In the genomic region with DNA sequence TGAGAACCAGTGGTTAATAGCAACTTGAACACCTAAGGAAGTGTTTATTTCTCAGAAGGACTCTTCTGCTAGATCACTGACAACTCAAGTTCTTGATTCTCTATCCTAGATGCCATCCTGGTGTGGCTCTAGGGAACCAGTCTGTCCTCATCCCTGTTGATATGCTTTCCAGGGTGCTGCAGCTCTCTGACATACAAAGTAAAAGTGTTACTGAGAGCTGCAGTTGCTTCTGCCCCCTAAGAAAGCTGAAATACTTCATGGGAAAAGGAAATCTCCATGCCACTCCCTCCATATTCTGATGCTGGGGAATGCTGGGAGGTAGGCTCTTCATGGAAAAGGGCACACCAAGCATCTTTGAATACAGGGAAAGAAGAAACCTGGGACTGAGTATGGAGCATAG, we compare ENCODE assay signal across 20 cellular contexts.
DNase-seq lines count a peak whose midpoint lies in the region; ATAC-seq and TF ChIP-seq lines count a peak whose summit lies in the region.
"Had no signal": no experiment of that assay in that cellular context is flagged by ENCODE, and none has a peak within 500 bp of the region (broad histone marks: within the 10 kb centered on the region; RNA-seq: fewer than 3 reads in every experiment).

No MANE protein-coding gene starts in this region.

- DNase-seq in DMS53 (lab: John Stamatoyannopoulos, UW) (peak; percentile 54), DMS53 treated with DMSO at 0.1 percent for 48 hours (lab: John Stamatoyannopoulos, UW; ENCODE audit: unreplicated experiment) (no peak), NT2/D1 (ENCODE audit: low read depth, low spot score) (peak; percentile 6), iPS DF 19.7 (ENCODE audit: low read depth, low spot score) (peak; percentile 67), neural progenitor cell (ENCODE audit: low spot score) (peak; percentile 23), HT-29 (ENCODE audit: low spot score) (no peak)
- DNase-seq: Caco-2; CD4-positive, CD25-positive, alpha-beta regulatory T cell; CD8-positive, alpha-beta T cell; DMS153; DMS79 treated with DMSO at 0.1 percent for 48 hours; GF-D8; GM23248 had no signal

- no peak overlapping the region for H3K27ac Mint-ChIP-seq in neural progenitor cell
- H3K27ac Mint-ChIP-seq: B cell; CD4-positive, CD25-positive, alpha-beta regulatory T cell; CD8-positive, alpha-beta T cell had no signal

- H3K36me3 ChIP-seq in NT2/D1 (ENCODE audit: insufficient read depth, insufficient read length, low read length): no peaks in the 10 kb centered on the region
- H3K36me3 ChIP-seq in neural progenitor cell: no peaks in the 10 kb centered on the region
- H3K36me3 ChIP-seq: BLaER1, HAP-1 had no signal

- H3K27me3 Mint-ChIP-seq in neural progenitor cell (ENCODE audit: insufficient read depth, low read depth): peaks cover 2% of the 10 kb centered on the region

- H3K4me1 Mint-ChIP-seq in neural progenitor cell: no peaks in the 10 kb centered on the region

- H3K79me2 ChIP-seq in neural progenitor cell (ENCODE audit: low read depth): no peaks in the 10 kb centered on the region

- H3K4me3 ChIP-seq in NT2/D1 (ENCODE audit: insufficient read length, low read depth) (no peak overlapping the region), neural progenitor cell (no peak overlapping the region)
- H3K4me3 ChIP-seq: BLaER1, GM23248, HAP-1 had no signal

- H3K36me3 Mint-ChIP-seq in neural progenitor cell: no peaks in the 10 kb centered on the region
- H3K36me3 Mint-ChIP-seq: CD8-positive, alpha-beta T cell had no signal

- H3K4me1 ChIP-seq in NT2/D1 (ENCODE audit: insufficient read depth, insufficient read length) (no peaks in the 10 kb centered on the region), neural progenitor cell (no peaks in the 10 kb centered on the region)
- H3K4me1 ChIP-seq: BLaER1, Caco-2, HAP-1 had no signal

- H3K4me2 ChIP-seq in neural progenitor cell: no peak overlapping the region
- H3K4me2 ChIP-seq: BLaER1 had no signal

- H2AFZ ChIP-seq in neural progenitor cell (replicated peaks): no peak overlapping the region
- H2AFZ ChIP-seq: GM23248 had no signal

- no peak overlapping the region for H3K9ac ChIP-seq in NT2/D1 (ENCODE audit: insufficient read length, low read depth)
- no peak overlapping the region for H3K9ac ChIP-seq in neural progenitor cell
- H3K9ac ChIP-seq: BLaER1, GM23248 had no signal

- no peaks in the 10 kb centered on the region for H3F3A ChIP-seq in neural progenitor cell (ENCODE audit: low read depth)

- no peak overlapping the region for H3K27ac ChIP-seq in neural progenitor cell
- H3K27ac ChIP-seq: 22Rv1, BLaER1, C4-2B, GM23248 had no signal

- no peak overlapping the region for H3K4me3 Mint-ChIP-seq in neural progenitor cell
- H3K4me3 Mint-ChIP-seq: B cell; CD4-positive, CD25-positive, alpha-beta regulatory T cell; CD8-positive, alpha-beta T cell had no signal

- no peak for TF ChIP-seq CTCF in neural progenitor cell (IDR thresholded peaks at IDR 0.05)

- H4K20me1 ChIP-seq in neural progenitor cell (ENCODE audit: low read depth): no peaks in the 10 kb centered on the region
- H4K20me1 ChIP-seq: BLaER1 had no signal

- H3K9me3 ChIP-seq in NT2/D1 (ENCODE audit: insufficient read depth, low read length) (peaks cover 37% of the 10 kb centered on the region), neural progenitor cell (ENCODE audit: low read depth) (peaks cover 4% of the 10 kb centered on the region)
- H3K9me3 ChIP-seq: HAP-1 had no signal

- no peak for ATAC-seq in GM19328 (IDR thresholded peaks at IDR 0.05; ENCODE audit: unreplicated experiment)
- ATAC-seq in GM18909 (IDR thresholded peaks at IDR 0.05; ENCODE audit: poor library complexity, unreplicated experiment): no peak
- ATAC-seq: CD8-positive, alpha-beta T cell had no signal

- peaks cover 25% of the 10 kb centered on the region for H3K9me3 Mint-ChIP-seq in neural progenitor cell

- H3K27me3 ChIP-seq in NT2/D1 (ENCODE audit: insufficient read depth, insufficient read length) (no peaks in the 10 kb centered on the region), neural progenitor cell (no peaks in the 10 kb centered on the region)
- H3K27me3 ChIP-seq: BLaER1 had no signal

Comparison
In these comparisons a context has a peak if more than half of its experiments do, and no peak if none do; other contexts are left out.
1. DNase-seq: peak in DMS53 (single experiment), NT2/D1 (single experiment), iPS DF 19.7 (single experiment) and neural progenitor cell (single experiment); none in DMS53 treated with DMSO at 0.1 percent for 48 hours (single experiment) and HT-29 (single experiment).